1 cellular context compared by ENCODE assay signal in the genomic region with DNA sequence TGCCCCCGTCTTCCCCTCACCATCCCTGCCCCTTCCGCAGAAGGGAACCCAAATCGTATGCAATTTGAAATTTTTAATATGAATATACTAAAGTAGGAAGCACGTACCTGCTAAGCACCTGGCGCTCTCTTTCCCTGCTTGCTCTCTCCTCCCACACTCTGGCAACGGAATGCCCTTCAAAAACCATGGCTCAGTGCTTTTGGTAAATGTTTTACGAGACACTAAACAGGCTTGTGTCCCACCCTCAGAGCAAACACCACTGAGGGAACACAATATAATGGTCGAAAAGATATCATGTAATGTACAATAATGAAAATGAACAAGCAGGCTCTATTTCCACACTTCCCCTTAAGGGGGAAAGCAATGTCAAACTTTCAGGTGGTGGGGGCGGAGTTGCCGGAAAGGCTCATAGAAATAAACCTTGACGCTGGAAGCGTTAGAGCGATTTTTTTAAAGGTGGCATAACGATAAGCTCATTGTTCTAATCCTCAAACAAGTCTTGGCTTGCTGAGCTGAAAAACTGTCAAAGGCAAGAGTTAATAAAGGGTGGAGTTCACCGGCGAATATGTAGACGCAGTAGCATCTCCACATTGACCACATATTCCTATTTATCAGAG.
A peak's percentile ranks its signal among the peaks of the same experiment; 100 is the strongest.
TF ChIP-seq lines count a peak whose summit lies in the region.

No MANE protein-coding gene starts in this region.

TF ChIP-seq in HepG2, 621 proteins besides CTCF, POLR2A, EP300 and RAD21 (continued from another document and continues in another):
- TF ChIP-seq, protein P1, sequence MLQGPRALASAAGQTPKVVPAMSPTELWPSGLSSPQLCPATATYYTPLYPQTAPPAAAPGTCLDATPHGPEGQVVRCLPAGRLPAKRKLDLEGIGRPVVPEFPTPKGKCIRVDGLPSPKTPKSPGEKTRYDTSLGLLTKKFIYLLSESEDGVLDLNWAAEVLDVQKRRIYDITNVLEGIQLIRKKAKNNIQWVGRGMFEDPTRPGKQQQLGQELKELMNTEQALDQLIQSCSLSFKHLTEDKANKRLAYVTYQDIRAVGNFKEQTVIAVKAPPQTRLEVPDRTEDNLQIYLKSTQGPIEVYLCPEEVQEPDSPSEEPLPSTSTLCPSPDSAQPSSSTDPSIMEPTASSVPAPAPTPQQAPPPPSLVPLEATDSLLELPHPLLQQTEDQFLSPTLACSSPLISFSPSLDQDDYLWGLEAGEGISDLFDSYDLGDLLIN (CRISPR knock-in tag; IDR thresholded peaks at IDR 0.05; ENCODE audit: borderline replicate concordance) = no peak
- peak; percentile 34; the same call in 1 of the 2 replicates for TF ChIP-seq SOX5 (CRISPR knock-in tag; IDR thresholded peaks at IDR 0.05; ENCODE audit: borderline replicate concordance)
- 0 out of 2 replicates have a peak, but pooled peaks have one; percentile 40 for TF ChIP-seq POLR2G (IDR thresholded peaks at IDR 0.05; ENCODE audit: low read depth, low read length)
- TF ChIP-seq AHR (CRISPR knock-in tag; IDR thresholded peaks at IDR 0.05) = no peak
- TF ChIP-seq IRF2 (CRISPR knock-in tag; IDR thresholded peaks at IDR 0.05) = 0 out of 2 replicates have a peak, but pooled peaks have one; percentile 42
- TF ChIP-seq MXI1 (IDR thresholded peaks at IDR 0.05; ENCODE audit: borderline replicate concordance, low read depth, low read length) = no peak
- no peak for TF ChIP-seq XBP1 (CRISPR knock-in tag; IDR thresholded peaks at IDR 0.05)
- TF ChIP-seq ZFAT (CRISPR knock-in tag; conservative IDR thresholded peaks at IDR 0.05) = no peak
- peak; percentile 27; the same call in 1 of the 2 replicates for TF ChIP-seq TBX2 (CRISPR knock-in tag; IDR thresholded peaks at IDR 0.05; ENCODE audit: borderline replicate concordance)
- peak; percentile 37; the same call in 1 of the 2 replicates for TF ChIP-seq KAT8 (CRISPR knock-in tag; IDR thresholded peaks at IDR 0.05)
- TF ChIP-seq ZFYVE20 (CRISPR knock-in tag; IDR thresholded peaks at IDR 0.05; ENCODE audit: borderline replicate concordance, low read depth) = no peak
- no peak for TF ChIP-seq NCOA1 (CRISPR knock-in tag; IDR thresholded peaks at IDR 0.05)
- TF ChIP-seq DMAP1 (CRISPR knock-in tag; IDR thresholded peaks at IDR 0.05) = 0 out of 2 replicates have a peak, but pooled peaks have one; percentile 31
- TF ChIP-seq TARDBP (CRISPR knock-in tag; IDR thresholded peaks at IDR 0.05) = no peak
- no peak for TF ChIP-seq ZFP41 (CRISPR knock-in tag; IDR thresholded peaks at IDR 0.05; ENCODE audit: borderline replicate concordance)
- TF ChIP-seq, protein P2, sequence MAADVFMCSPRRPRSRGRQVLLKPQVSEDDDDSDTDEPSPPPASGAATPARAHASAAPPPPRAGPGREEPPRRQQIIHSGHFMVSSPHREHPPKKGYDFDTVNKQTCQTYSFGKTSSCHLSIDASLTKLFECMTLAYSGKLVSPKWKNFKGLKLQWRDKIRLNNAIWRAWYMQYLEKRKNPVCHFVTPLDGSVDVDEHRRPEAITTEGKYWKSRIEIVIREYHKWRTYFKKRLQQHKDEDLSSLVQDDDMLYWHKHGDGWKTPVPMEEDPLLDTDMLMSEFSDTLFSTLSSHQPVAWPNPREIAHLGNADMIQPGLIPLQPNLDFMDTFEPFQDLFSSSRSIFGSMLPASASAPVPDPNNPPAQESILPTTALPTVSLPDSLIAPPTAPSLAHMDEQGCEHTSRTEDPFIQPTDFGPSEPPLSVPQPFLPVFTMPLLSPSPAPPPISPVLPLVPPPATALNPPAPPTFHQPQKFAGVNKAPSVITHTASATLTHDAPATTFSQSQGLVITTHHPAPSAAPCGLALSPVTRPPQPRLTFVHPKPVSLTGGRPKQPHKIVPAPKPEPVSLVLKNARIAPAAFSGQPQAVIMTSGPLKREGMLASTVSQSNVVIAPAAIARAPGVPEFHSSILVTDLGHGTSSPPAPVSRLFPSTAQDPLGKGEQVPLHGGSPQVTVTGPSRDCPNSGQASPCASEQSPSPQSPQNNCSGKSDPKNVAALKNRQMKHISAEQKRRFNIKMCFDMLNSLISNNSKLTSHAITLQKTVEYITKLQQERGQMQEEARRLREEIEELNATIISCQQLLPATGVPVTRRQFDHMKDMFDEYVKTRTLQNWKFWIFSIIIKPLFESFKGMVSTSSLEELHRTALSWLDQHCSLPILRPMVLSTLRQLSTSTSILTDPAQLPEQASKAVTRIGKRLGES (CRISPR knock-in tag; IDR thresholded peaks at IDR 0.05; ENCODE audit: borderline replicate concordance) = no peak
- no peak for TF ChIP-seq PPARG (CRISPR knock-in tag; conservative IDR thresholded peaks at IDR 0.05)
- TF ChIP-seq SATB2 (CRISPR knock-in tag; IDR thresholded peaks at IDR 0.05) = no peak
- 0 out of 2 replicates have a peak, but pooled peaks have one; percentile 26 for TF ChIP-seq KDM2A (CRISPR knock-in tag; IDR thresholded peaks at IDR 0.05; ENCODE audit: borderline replicate concordance, low read depth)
- TF ChIP-seq MAFK (conservative IDR thresholded peaks at IDR 0.05 in 1 of 2, IDR thresholded peaks at IDR 0.05 in 1 of 2; ENCODE audit: low read length in 2 of 2) = no peak
- TF ChIP-seq, protein P3, sequence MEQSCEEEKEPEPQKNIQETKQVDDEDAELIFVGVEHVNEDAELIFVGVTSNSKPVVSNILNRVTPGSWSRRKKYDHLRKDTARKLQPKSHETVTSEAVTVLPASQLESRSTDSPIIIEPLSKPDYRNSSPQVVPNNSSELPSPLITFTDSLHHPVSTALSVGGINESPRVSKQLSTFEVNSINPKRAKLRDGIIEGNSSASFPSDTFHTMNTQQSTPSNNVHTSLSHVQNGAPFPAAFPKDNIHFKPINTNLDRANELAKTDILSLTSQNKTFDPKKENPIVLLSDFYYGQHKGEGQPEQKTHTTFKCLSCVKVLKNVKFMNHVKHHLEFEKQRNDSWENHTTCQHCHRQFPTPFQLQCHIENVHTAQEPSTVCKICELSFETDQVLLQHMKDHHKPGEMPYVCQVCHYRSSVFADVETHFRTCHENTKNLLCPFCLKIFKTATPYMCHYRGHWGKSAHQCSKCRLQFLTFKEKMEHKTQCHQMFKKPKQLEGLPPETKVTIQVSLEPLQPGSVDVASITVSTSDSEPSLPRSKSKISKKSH (CRISPR knock-in tag; IDR thresholded peaks at IDR 0.05; ENCODE audit: borderline replicate concordance) = no peak
- TF ChIP-seq ZNF441 (CRISPR knock-in tag; IDR thresholded peaks at IDR 0.05; ENCODE audit: borderline replicate concordance) = peak; percentile 33; the same call in 1 of the 2 replicates
- TF ChIP-seq SRY (CRISPR knock-in tag; IDR thresholded peaks at IDR 0.05) = no peak
- TF ChIP-seq ZNF333 (CRISPR knock-in tag; IDR thresholded peaks at IDR 0.05; ENCODE audit: borderline replicate concordance) = no peak
- TF ChIP-seq NKX3-1 (CRISPR knock-in tag; IDR thresholded peaks at IDR 0.05) = no peak
- no peak for TF ChIP-seq SIX4 (CRISPR knock-in tag; IDR thresholded peaks at IDR 0.05)
- TF ChIP-seq, protein P4, sequence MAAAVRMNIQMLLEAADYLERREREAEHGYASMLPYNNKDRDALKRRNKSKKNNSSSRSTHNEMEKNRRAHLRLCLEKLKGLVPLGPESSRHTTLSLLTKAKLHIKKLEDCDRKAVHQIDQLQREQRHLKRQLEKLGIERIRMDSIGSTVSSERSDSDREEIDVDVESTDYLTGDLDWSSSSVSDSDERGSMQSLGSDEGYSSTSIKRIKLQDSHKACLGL (CRISPR knock-in tag; IDR thresholded peaks at IDR 0.05) = no peak
- no peak for TF ChIP-seq SMC3 (IDR thresholded peaks at IDR 0.05; ENCODE audit: low read length)
- 0 out of 2 replicates have a peak, but pooled peaks have one; percentile 57 for TF ChIP-seq ZFP1 (CRISPR knock-in tag; IDR thresholded peaks at IDR 0.05)
- TF ChIP-seq CBFB (CRISPR knock-in tag; IDR thresholded peaks at IDR 0.05) = no peak
- no peak for TF ChIP-seq ZFP36 (IDR thresholded peaks at IDR 0.05; ENCODE audit: borderline replicate concordance, low read depth, low read length, partially characterized antibody)
- no peak for TF ChIP-seq ZSCAN21 (CRISPR knock-in tag; IDR thresholded peaks at IDR 0.05; ENCODE audit: borderline replicate concordance)
- TF ChIP-seq, protein P5, sequence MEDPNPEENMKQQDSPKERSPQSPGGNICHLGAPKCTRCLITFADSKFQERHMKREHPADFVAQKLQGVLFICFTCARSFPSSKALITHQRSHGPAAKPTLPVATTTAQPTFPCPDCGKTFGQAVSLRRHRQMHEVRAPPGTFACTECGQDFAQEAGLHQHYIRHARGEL (CRISPR knock-in tag; IDR thresholded peaks at IDR 0.05) = no peak
- TF ChIP-seq ZKSCAN8 (CRISPR knock-in tag; IDR thresholded peaks at IDR 0.05; ENCODE audit: borderline replicate concordance) = no peak
- TF ChIP-seq, protein P6, sequence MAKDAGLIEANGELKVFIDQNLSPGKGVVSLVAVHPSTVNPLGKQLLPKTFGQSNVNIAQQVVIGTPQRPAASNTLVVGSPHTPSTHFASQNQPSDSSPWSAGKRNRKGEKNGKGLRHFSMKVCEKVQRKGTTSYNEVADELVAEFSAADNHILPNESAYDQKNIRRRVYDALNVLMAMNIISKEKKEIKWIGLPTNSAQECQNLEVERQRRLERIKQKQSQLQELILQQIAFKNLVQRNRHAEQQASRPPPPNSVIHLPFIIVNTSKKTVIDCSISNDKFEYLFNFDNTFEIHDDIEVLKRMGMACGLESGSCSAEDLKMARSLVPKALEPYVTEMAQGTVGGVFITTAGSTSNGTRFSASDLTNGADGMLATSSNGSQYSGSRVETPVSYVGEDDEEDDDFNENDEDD (CRISPR knock-in tag; IDR thresholded peaks at IDR 0.05; ENCODE audit: borderline replicate concordance) = no peak
- no peak for TF ChIP-seq TEAD2 (CRISPR knock-in tag; IDR thresholded peaks at IDR 0.05)
- no peak for TF ChIP-seq SMAD9 (CRISPR knock-in tag; IDR thresholded peaks at IDR 0.05)
- TF ChIP-seq, protein P7, sequence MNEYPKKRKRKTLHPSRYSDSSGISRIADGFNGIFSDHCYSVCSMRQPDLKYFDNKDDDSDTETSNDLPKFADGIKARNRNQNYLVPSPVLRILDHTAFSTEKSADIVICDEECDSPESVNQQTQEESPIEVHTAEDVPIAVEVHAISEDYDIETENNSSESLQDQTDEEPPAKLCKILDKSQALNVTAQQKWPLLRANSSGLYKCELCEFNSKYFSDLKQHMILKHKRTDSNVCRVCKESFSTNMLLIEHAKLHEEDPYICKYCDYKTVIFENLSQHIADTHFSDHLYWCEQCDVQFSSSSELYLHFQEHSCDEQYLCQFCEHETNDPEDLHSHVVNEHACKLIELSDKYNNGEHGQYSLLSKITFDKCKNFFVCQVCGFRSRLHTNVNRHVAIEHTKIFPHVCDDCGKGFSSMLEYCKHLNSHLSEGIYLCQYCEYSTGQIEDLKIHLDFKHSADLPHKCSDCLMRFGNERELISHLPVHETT (CRISPR knock-in tag; conservative IDR thresholded peaks at IDR 0.05) = no peak
- no peak for TF ChIP-seq ZNF749 (CRISPR knock-in tag; IDR thresholded peaks at IDR 0.05; ENCODE audit: borderline replicate concordance)
- TF ChIP-seq ONECUT2 (CRISPR knock-in tag; IDR thresholded peaks at IDR 0.05) = no peak
- TF ChIP-seq, protein P8, sequence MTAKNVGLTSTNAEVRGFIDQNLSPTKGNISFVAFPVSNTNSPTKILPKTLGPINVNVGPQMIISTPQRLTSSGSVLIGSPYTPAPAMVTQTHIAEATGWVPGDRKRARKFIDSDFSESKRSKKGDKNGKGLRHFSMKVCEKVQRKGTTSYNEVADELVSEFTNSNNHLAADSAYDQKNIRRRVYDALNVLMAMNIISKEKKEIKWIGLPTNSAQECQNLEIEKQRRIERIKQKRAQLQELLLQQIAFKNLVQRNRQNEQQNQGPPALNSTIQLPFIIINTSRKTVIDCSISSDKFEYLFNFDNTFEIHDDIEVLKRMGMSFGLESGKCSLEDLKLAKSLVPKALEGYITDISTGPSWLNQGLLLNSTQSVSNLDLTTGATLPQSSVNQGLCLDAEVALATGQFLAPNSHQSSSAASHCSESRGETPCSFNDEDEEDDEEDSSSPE (CRISPR knock-in tag; IDR thresholded peaks at IDR 0.05) = no peak
- TF ChIP-seq, protein P9, sequence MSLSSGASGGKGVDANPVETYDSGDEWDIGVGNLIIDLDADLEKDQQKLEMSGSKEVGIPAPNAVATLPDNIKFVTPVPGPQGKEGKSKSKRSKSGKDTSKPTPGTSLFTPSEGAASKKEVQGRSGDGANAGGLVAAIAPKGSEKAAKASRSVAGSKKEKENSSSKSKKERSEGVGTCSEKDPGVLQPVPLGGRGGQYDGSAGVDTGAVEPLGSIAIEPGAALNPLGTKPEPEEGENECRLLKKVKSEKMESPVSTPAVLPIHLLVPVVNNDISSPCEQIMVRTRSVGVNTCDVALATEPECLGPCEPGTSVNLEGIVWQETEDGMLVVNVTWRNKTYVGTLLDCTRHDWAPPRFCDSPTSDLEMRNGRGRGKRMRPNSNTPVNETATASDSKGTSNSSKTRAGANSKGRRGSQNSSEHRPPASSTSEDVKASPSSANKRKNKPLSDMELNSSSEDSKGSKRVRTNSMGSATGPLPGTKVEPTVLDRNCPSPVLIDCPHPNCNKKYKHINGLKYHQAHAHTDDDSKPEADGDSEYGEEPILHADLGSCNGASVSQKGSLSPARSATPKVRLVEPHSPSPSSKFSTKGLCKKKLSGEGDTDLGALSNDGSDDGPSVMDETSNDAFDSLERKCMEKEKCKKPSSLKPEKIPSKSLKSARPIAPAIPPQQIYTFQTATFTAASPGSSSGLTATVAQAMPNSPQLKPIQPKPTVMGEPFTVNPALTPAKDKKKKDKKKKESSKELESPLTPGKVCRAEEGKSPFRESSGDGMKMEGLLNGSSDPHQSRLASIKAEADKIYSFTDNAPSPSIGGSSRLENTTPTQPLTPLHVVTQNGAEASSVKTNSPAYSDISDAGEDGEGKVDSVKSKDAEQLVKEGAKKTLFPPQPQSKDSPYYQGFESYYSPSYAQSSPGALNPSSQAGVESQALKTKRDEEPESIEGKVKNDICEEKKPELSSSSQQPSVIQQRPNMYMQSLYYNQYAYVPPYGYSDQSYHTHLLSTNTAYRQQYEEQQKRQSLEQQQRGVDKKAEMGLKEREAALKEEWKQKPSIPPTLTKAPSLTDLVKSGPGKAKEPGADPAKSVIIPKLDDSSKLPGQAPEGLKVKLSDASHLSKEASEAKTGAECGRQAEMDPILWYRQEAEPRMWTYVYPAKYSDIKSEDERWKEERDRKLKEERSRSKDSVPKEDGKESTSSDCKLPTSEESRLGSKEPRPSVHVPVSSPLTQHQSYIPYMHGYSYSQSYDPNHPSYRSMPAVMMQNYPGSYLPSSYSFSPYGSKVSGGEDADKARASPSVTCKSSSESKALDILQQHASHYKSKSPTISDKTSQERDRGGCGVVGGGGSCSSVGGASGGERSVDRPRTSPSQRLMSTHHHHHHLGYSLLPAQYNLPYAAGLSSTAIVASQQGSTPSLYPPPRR (CRISPR knock-in tag; IDR thresholded peaks at IDR 0.05; ENCODE audit: borderline replicate concordance) = no peak
- TF ChIP-seq ZNF33B (CRISPR knock-in tag; IDR thresholded peaks at IDR 0.05) = no peak
- no peak for TF ChIP-seq ZNF121 (CRISPR knock-in tag; IDR thresholded peaks at IDR 0.05)
- TF ChIP-seq, protein P10, sequence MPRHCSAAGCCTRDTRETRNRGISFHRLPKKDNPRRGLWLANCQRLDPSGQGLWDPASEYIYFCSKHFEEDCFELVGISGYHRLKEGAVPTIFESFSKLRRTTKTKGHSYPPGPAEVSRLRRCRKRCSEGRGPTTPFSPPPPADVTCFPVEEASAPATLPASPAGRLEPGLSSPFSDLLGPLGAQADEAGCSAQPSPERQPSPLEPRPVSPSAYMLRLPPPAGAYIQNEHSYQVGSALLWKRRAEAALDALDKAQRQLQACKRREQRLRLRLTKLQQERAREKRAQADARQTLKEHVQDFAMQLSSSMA (CRISPR knock-in tag; IDR thresholded peaks at IDR 0.05) = no peak
- TF ChIP-seq NFKBIZ (CRISPR knock-in tag; IDR thresholded peaks at IDR 0.05) = no peak
- no peak for TF ChIP-seq CHD2 (IDR thresholded peaks at IDR 0.05; ENCODE audit: low read depth, low read length)
